Comparison of ENCODE assay signal across 8 cellular contexts in the genomic region with DNA sequence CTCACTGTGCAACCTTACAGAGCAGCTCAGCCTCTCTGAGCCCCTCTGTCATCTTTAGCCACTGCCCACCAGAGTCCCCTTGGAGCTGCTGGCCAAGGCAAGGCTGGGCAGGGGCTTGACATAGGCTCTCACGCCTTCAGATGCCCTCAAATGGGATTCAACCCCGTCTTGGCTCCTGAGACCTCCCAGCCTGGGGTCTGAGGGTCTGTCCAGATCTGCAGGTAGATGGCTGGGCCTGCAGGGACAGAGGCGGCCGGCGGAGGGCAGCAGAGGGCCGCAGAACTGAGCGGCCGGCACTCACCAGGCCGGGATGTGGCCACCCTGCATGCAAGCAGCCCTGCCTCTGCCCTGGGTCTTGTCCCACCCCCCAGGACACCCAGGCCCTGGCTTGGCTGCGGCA. TPM values are rescaled to one million over a fixed set of nuclear protein-coding genes. Genes with fewer than 3 reads are reported as not detected.
DNase-seq lines count a peak whose midpoint lies in the region; ATAC-seq, FAIRE-seq and TF ChIP-seq lines count a peak whose summit lies in the region.

No MANE protein-coding gene starts in this region.

- CTCF ChIA-PET in WTC11 (lab: Charles Lee), result no interaction called here

- no peak overlapping the region for H3K9ac ChIP-seq in MM.1S (ENCODE audit: low read length)

- FAIRE-seq in bronchial epithelial cell (lab: Jason Lieb, UNC), result no peak

- H3K4me2 ChIP-seq in MM.1S (ENCODE audit: low read depth, low read length), result no peak overlapping the region

- H3K27ac Mint-ChIP-seq in WTC11, result no peak overlapping the region

- peak; percentile 78 for DNase-seq in GM10266 (ENCODE audit: extremely low spot score)
- DNase-seq in MM.1S, result peak; percentile 48
- peak; percentile 87 for DNase-seq in WTC11 (ENCODE audit: low spot score)
- DNase-seq in bronchial epithelial cell (ENCODE audit: low read depth), result peak; percentile 12
- no peak for DNase-seq in kidney epithelial cell (ENCODE audit: low read depth)
- DNase-seq in stimulated activated CD4-positive, alpha-beta T cell treated with anti-CD3 and anti-CD28 coated beads, Interleukin-2, amount 100 ng/mL, for 24 hours, result peak; percentile 65 to 72

- H3K4me3 ChIP-seq in MM.1S (ENCODE audit: low read length) (no peak overlapping the region), bronchial epithelial cell (ENCODE audit: low read depth, low read length) (no peak overlapping the region), kidney epithelial cell (ENCODE audit: low read depth, low read length) (no peak overlapping the region)

- H3F3A ChIP-seq in MM.1S (ENCODE audit: insufficient read depth, low read length), result no peaks in the 10 kb centered on the region

- H3K79me2 ChIP-seq in MM.1S (ENCODE audit: low read length), result no peaks in the 10 kb centered on the region

- no peaks in the 10 kb centered on the region for H3K9me2 ChIP-seq in MM.1S (replicated peaks; ENCODE audit: insufficient read depth, low read length)

- H3K36me3 Mint-ChIP-seq in WTC11, result no peaks in the 10 kb centered on the region

- no peaks in the 10 kb centered on the region for H3K36me3 ChIP-seq in MM.1S (replicated peaks; ENCODE audit: insufficient read depth, low read length)
- H3K36me3 ChIP-seq in bronchial epithelial cell (ENCODE audit: control insufficient read depth, insufficient read depth, low read length), result no peaks in the 10 kb centered on the region
- H3K36me3 ChIP-seq in kidney epithelial cell (ENCODE audit: control insufficient read depth, insufficient read depth, low read length), result no peaks in the 10 kb centered on the region

- no peaks in the 10 kb centered on the region for H3K27me3 Mint-ChIP-seq in WTC11 (ENCODE audit: low read depth)

- H3K4me1 ChIP-seq in MM.1S (ENCODE audit: low read length), result no peaks in the 10 kb centered on the region

- H3K4me3 Mint-ChIP-seq in WTC11, result no peak overlapping the region

- peaks cover 14% of the 10 kb centered on the region for H3K4me1 Mint-ChIP-seq in WTC11

- H3K9me3 Mint-ChIP-seq in WTC11, result no peaks in the 10 kb centered on the region

- no peak overlapping the region for H3K27ac ChIP-seq in MM.1S (ENCODE audit: low read length)

- ATAC-seq in WTC11 (peak; percentile 93), HG03457 (IDR thresholded peaks at IDR 0.05; ENCODE audit: unreplicated experiment) (no peak), HG03159 (IDR thresholded peaks at IDR 0.05; ENCODE audit: unreplicated experiment) (no peak)

- H3K27me3 ChIP-seq in MM.1S (replicated peaks; ENCODE audit: insufficient read depth, low read length) (peaks cover 47% of the 10 kb centered on the region), bronchial epithelial cell (ENCODE audit: control insufficient read depth, insufficient read depth, low read length) (no peaks in the 10 kb centered on the region), kidney epithelial cell (ENCODE audit: control insufficient read depth, insufficient read depth, low read length) (peaks cover 7% of the 10 kb centered on the region)

- H3K9me3 ChIP-seq in MM.1S (replicated peaks; ENCODE audit: insufficient read depth, low read length), result no peaks in the 10 kb centered on the region

- H2AFZ ChIP-seq in MM.1S (ENCODE audit: low read length), result no peak overlapping the region

- POLR2A ChIA-PET in WTC11 (lab: Charles Lee), result no interaction called here

- TF ChIP-seq CTCF in GM10266 (IDR thresholded peaks at IDR 0.05; ENCODE audit: control insufficient read depth, insufficient read depth, low read depth, missing control alignments) (peak; percentile 84), MM.1S (IDR thresholded peaks at IDR 0.05; ENCODE audit: low read length) (peak; percentile 59), WTC11 (IDR thresholded peaks at IDR 0.05) (peak; percentile 85), bronchial epithelial cell (IDR thresholded peaks at IDR 0.05; ENCODE audit: insufficient read depth, low read length, severe bottlenecking) (peak; percentile 93), kidney epithelial cell (IDR thresholded peaks at IDR 0.05; ENCODE audit: insufficient read depth, low read length, poor library complexity, severe bottlenecking) (peak; percentile 72)

- no peaks in the 10 kb centered on the region for H4K20me1 ChIP-seq in MM.1S (ENCODE audit: insufficient read depth, low read length)

TF ChIP-seq in WTC11, 78 proteins besides CTCF, POLR2A, EP300 and RAD21:
- TF ChIP-seq ZNF121 (CRISPR knock-in tag; IDR thresholded peaks at IDR 0.05) (peak; percentile 97), ETV6 (CRISPR knock-in tag; IDR thresholded peaks at IDR 0.05) (no peak)
TF ChIP-seq in WTC11: peak in this region for 1.

RNA-seq across cellular contexts. Expression of a gene that starts 18.2 kb away (rescaled TPM):
- total RNA-seq in WTC11 (2021), result 42.6 to 97.3 TPM (median 56.1 TPM) in 3 replicates
- total RNA-seq in bronchial epithelial cell, result 5.0 and 52.6 TPM in 2 replicates
- 1.9 and 5.2 TPM in 2 replicates for total RNA-seq in kidney epithelial cell

RNA-seq across cellular contexts. Expression of a gene that starts 48.2 kb away (rescaled TPM):
- total RNA-seq in WTC11 (2021) (2.4 to 4.7 TPM (median 3.8 TPM) in 3 replicates), bronchial epithelial cell (1.8 and 7.9 TPM in 2 replicates), kidney epithelial cell (3.4 and 7.9 TPM in 2 replicates)
